ENCODE assay signal across 1 cellular context in the genomic region with DNA sequence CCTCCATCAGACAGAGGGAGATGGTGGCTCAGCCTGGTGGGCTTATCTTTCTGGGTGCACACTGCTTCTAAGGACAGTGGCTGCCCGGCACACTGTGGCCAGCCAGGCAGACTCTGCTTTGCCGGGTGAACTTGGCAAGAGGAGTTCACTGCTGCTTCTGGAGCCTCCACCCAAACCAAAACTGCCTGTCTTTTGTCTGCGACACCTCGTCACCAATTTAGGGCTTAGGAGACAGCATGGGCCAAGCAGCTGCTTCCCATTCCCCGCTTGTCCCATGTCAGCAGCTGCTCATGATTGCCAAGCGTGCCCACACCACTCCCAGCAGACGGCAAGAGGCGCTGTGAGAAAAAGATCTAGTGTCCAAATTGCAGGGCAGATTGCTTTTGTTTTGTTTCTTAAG.
TF ChIP-seq lines count a peak whose summit lies in the region.

No MANE protein-coding gene starts in this region.

TF ChIP-seq in H1, 55 proteins besides CTCF, POLR2A, EP300 and RAD21:
- no peak for TF ChIP-seq EGR1 (IDR thresholded peaks at IDR 0.05; ENCODE audit: borderline replicate concordance, low read depth, low read length)
- TF ChIP-seq TBP (IDR thresholded peaks at IDR 0.05; ENCODE audit: low read depth, low read length): no peak
- no peak for TF ChIP-seq CBX8 (IDR thresholded peaks at IDR 0.05; ENCODE audit: borderline replicate concordance, low read depth, low read length)
